ENCODE assay signal across 32 cellular contexts in genomic region chr1:30927448-30927847, GRCh38. TPM values are rescaled to one million over a fixed set of nuclear protein-coding genes. Genes with fewer than 3 reads are reported as not detected.
"Had no signal": no experiment of that assay in that cellular context is flagged by ENCODE, and none has a peak within 500 bp of the region (broad histone marks: within the 10 kb centered on the region; RNA-seq: fewer than 3 reads in every experiment).

No MANE protein-coding gene starts in this region.

- H3K4me2 ChIP-seq: KMS-11 had no signal

- H3K4me3 Mint-ChIP-seq: activated B cell treated with CpG ODN at 0.5 μM for 24 hours; activated CD4-positive, alpha-beta memory T cell treated with anti-CD3 and anti-CD28 coated beads, Interleukin-2, amount 10 ng/mL, durations not matched to agents 7 days and 5 days; activated CD8-positive, alpha-beta memory T cell treated with anti-CD3 and anti-CD28 coated beads, Interleukin-2, amount 10 ng/mL, durations not matched to agents 7 days and 5 days; activated naive CD8-positive, alpha-beta T cell treated with anti-CD3 and anti-CD28 coated beads, Interleukin-2, amount 10 ng/mL, durations not matched to agents 7 days and 5 days; central memory CD8-positive, alpha-beta T cell; T-helper 17 cell had no signal

- DNase-seq: activated B cell treated with CpG ODN at 0.5 μM for 24 hours; activated CD4-positive, alpha-beta memory T cell treated with anti-CD3 and anti-CD28 coated beads, Interleukin-2, amount 10 ng/mL, durations not matched to agents 7 days and 5 days; activated CD4-positive, alpha-beta T cell treated with anti-CD3 and anti-CD28 coated beads for 4 hours; activated CD4-positive, alpha-beta T cell treated with anti-CD3 and anti-CD28 coated beads, Interleukin-2, amount 50 U/mL, for 1 hour; activated CD4-positive, CD25-positive, alpha-beta regulatory T cell treated with anti-CD3 and anti-CD28 coated beads, Interleukin-2, amount 50 U/mL, for 72 hours; activated CD8-positive, alpha-beta memory T cell treated with anti-CD3 and anti-CD28 coated beads for 24 hours; activated CD8-positive, alpha-beta memory T cell treated with anti-CD3 and anti-CD28 coated beads, Interleukin-2, amount 10 ng/mL, durations not matched to agents 7 days and 5 days; activated CD8-positive, alpha-beta memory T cell treated with anti-CD3 and anti-CD28 coated beads, Interleukin-2, amount 50 U/mL, for 48 hours; activated effector memory CD4-positive, alpha-beta T cell treated with Interleukin-2 at 50 U/mL for 16 hours; activated naive CD4-positive, alpha-beta T cell treated with anti-CD3 and anti-CD28 coated beads, Interleukin-2, amount 50 U/mL, for 16 hours; activated naive CD8-positive, alpha-beta T cell treated with anti-CD3 and anti-CD28 coated beads, Interleukin-2, amount 10 ng/mL, durations not matched to agents 7 days and 5 days; activated T-cell treated with anti-CD3 and anti-CD28 coated beads, Interleukin-2, amount 50 U/mL, for 48 hours; amygdala; NCI-H1105; NCI-H1417 treated with DMSO at 0.1 percent for 48 hours; NCI-H1930; NCI-H2081 treated with DMSO at 0.1 percent for 48 hours; NCI-H226; NCI-H446 treated with DMSO at 0.1 percent for 48 hours; NCI-H524; NCI-H69; NK-92 treated with Interleukin-12 subunit alpha and Interleukin-12 subunit beta, amount 100 ng/mL, for 24 hours; PC-3; Peyer's patch; RPMI8226; SHP77 treated with DMSO at 0.1 percent for 48 hours; T-helper 17 cell had no signal

- H3K27ac ChIP-seq: ascending aorta, cardiac muscle cell, KMS-11, Peyer's patch, VCaP had no signal

- H3K4me1 Mint-ChIP-seq: activated B cell treated with CpG ODN at 0.5 μM for 24 hours had no signal

- H3K4me3 ChIP-seq: ascending aorta, cardiac muscle cell, Peyer's patch had no signal

- H3K9ac ChIP-seq: KMS-11 had no signal

- H3K9me3 Mint-ChIP-seq: activated B cell treated with CpG ODN at 0.5 μM for 24 hours; activated CD4-positive, alpha-beta memory T cell treated with anti-CD3 and anti-CD28 coated beads, Interleukin-2, amount 10 ng/mL, durations not matched to agents 7 days and 5 days; activated naive CD8-positive, alpha-beta T cell treated with anti-CD3 and anti-CD28 coated beads, Interleukin-2, amount 10 ng/mL, durations not matched to agents 7 days and 5 days; central memory CD8-positive, alpha-beta T cell had no signal

- H3K27me3 ChIP-seq: ascending aorta, cardiac muscle cell, Peyer's patch had no signal

- H3K27me3 Mint-ChIP-seq: central memory CD8-positive, alpha-beta T cell had no signal

- H3K4me1 ChIP-seq: ascending aorta, Peyer's patch had no signal

- H3K27ac Mint-ChIP-seq: activated B cell treated with CpG ODN at 0.5 μM for 24 hours; activated CD4-positive, alpha-beta memory T cell treated with anti-CD3 and anti-CD28 coated beads, Interleukin-2, amount 10 ng/mL, durations not matched to agents 7 days and 5 days; activated CD8-positive, alpha-beta memory T cell treated with anti-CD3 and anti-CD28 coated beads, Interleukin-2, amount 10 ng/mL, durations not matched to agents 7 days and 5 days; activated naive CD8-positive, alpha-beta T cell treated with anti-CD3 and anti-CD28 coated beads, Interleukin-2, amount 10 ng/mL, durations not matched to agents 7 days and 5 days; T-helper 17 cell had no signal

- H3K36me3 Mint-ChIP-seq: activated naive CD8-positive, alpha-beta T cell treated with anti-CD3 and anti-CD28 coated beads, Interleukin-2, amount 10 ng/mL, durations not matched to agents 7 days and 5 days had no signal

- H3K9me3 ChIP-seq: ascending aorta, Peyer's patch had no signal

- ATAC-seq: activated CD8-positive, alpha-beta memory T cell treated with anti-CD3 and anti-CD28 coated beads, Interleukin-2, amount 10 ng/mL, durations not matched to agents 7 days and 5 days; PC-3; T-helper 17 cell had no signal

RNA-seq across cellular contexts. Expression of gene SDC3, which starts 18.9 kb away (rescaled TPM):
- total RNA-seq: activated CD4-positive, alpha-beta memory T cell treated with anti-CD3 and anti-CD28 coated beads, Interleukin-2, amount 10 ng/mL, durations not matched to agents 7 days and 5 days; activated CD8-positive, alpha-beta memory T cell treated with anti-CD3 and anti-CD28 coated beads, Interleukin-2, amount 10 ng/mL, durations not matched to agents 7 days and 5 days had no signal
